In the genomic region with DNA sequence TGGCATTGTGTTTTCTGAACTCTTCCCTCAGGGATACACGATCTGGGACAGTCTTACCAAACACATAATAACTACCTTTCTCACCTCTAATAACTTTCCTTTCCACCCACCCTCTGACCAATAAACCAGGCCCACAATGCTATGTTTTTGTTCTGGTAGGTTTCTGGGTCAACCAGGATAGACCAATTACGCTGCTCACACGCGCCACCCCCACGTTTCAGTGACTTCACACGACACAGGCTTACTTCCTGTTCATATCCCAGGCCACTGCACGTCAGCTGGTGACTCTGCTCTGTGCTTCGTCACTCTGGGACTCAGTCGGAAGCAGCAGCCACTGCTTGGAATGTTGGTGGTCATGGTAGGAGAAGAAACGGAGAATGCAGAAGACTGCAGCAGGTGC, we compare ENCODE assay signal across 20 cellular contexts. TPM values are rescaled to one million over a fixed set of nuclear protein-coding genes. Genes with fewer than 3 reads are reported as not detected.
DNase-seq lines count a peak whose midpoint lies in the region; ATAC-seq lines count a peak whose summit lies in the region.
"Had no signal": no experiment of that assay in that cellular context is flagged by ENCODE, and none has a peak within 500 bp of the region (broad histone marks: within the 10 kb centered on the region; RNA-seq: fewer than 3 reads in every experiment).

No MANE protein-coding gene starts in this region.

- ATAC-seq in activated naive CD8-positive, alpha-beta T cell treated with anti-CD3 and anti-CD28 coated beads, Interleukin-2, amount 50 U/mL, for 24 hours: peak; percentile 61
- peak; percentile 97 for ATAC-seq in effector memory CD8-positive, alpha-beta T cell (replicated peaks)
- ATAC-seq in stimulated activated effector memory CD8-positive, alpha-beta T cell treated with anti-CD3 and anti-CD28 coated beads, Interleukin-12 subunit alpha, Interleukin-12 subunit beta, amount 100 ng/mL, for 72 hours: peak; percentile 96
- no peak for ATAC-seq in GM18861 (IDR thresholded peaks at IDR 0.05; ENCODE audit: unreplicated experiment)
- ATAC-seq: SK-N-SH treated with all-trans-retinoic acid at 6 μM for 48 hours; stimulated activated memory B cell treated with anti-CD40 and anti-IgM and Interleukin-4, amounts not matched to agents 10 μg/mL and 1 μg/mL and 100 μg/mL, for 72 hours had no signal

- H3K36me3 Mint-ChIP-seq in activated naive CD8-positive, alpha-beta T cell treated with anti-CD3 and anti-CD28 coated beads, Interleukin-2, amount 50 U/mL, for 24 hours (ENCODE audit: low read depth): no peaks in the 10 kb centered on the region
- H3K36me3 Mint-ChIP-seq in activated naive CD8-positive, alpha-beta T cell treated with anti-CD3 and anti-CD28 coated beads for 36 hours: no peaks in the 10 kb centered on the region
- H3K36me3 Mint-ChIP-seq in effector memory CD8-positive, alpha-beta T cell (ENCODE audit: insufficient read depth): peaks cover 2% of the 10 kb centered on the region
- H3K36me3 Mint-ChIP-seq in stimulated activated effector memory CD8-positive, alpha-beta T cell treated with anti-CD3 and anti-CD28 coated beads, Interleukin-12 subunit alpha, Interleukin-12 subunit beta, amount 100 ng/mL, for 72 hours: no peaks in the 10 kb centered on the region
- H3K36me3 Mint-ChIP-seq: naive thymus-derived CD8-positive, alpha-beta T cell; stimulated activated memory B cell treated with anti-CD40 and anti-IgM and Interleukin-4, amounts not matched to agents 10 μg/mL and 1 μg/mL and 100 μg/mL, for 72 hours had no signal

- no peak overlapping the region for H3K4me3 Mint-ChIP-seq in activated naive CD8-positive, alpha-beta T cell treated with anti-CD3 and anti-CD28 coated beads, Interleukin-2, amount 50 U/mL, for 24 hours
- H3K4me3 Mint-ChIP-seq in activated naive CD8-positive, alpha-beta T cell treated with anti-CD3 and anti-CD28 coated beads for 36 hours: no peak overlapping the region
- peak overlapping the region; percentile 3 to 28 for H3K4me3 Mint-ChIP-seq in effector memory CD8-positive, alpha-beta T cell
- H3K4me3 Mint-ChIP-seq in stimulated activated effector memory CD8-positive, alpha-beta T cell treated with anti-CD3 and anti-CD28 coated beads, Interleukin-12 subunit alpha, Interleukin-12 subunit beta, amount 100 ng/mL, for 72 hours: peak overlapping the region; percentile 32
- H3K4me3 Mint-ChIP-seq: dendritic cell treated with granulocyte-macrophage colony-stimulating factor and Interleukin-4, amounts not matched to agents 40 ng/mL and 50 ng/mL, for 4 days; stimulated activated memory B cell treated with anti-CD40 and anti-IgM and Interleukin-4, amounts not matched to agents 10 μg/mL and 1 μg/mL and 100 μg/mL, for 72 hours had no signal

- H3K9me3 Mint-ChIP-seq in activated naive CD8-positive, alpha-beta T cell treated with anti-CD3 and anti-CD28 coated beads, Interleukin-2, amount 50 U/mL, for 24 hours: no peaks in the 10 kb centered on the region
- no peaks in the 10 kb centered on the region for H3K9me3 Mint-ChIP-seq in activated naive CD8-positive, alpha-beta T cell treated with anti-CD3 and anti-CD28 coated beads for 36 hours
- H3K9me3 Mint-ChIP-seq in effector memory CD8-positive, alpha-beta T cell: no peaks in the 10 kb centered on the region
- H3K9me3 Mint-ChIP-seq in stimulated activated effector memory CD8-positive, alpha-beta T cell treated with anti-CD3 and anti-CD28 coated beads, Interleukin-12 subunit alpha, Interleukin-12 subunit beta, amount 100 ng/mL, for 72 hours: no peaks in the 10 kb centered on the region
- H3K9me3 Mint-ChIP-seq: dendritic cell treated with granulocyte-macrophage colony-stimulating factor and Interleukin-4, amounts not matched to agents 40 ng/mL and 50 ng/mL, for 4 days; naive thymus-derived CD8-positive, alpha-beta T cell; stimulated activated memory B cell treated with anti-CD40 and anti-IgM and Interleukin-4, amounts not matched to agents 10 μg/mL and 1 μg/mL and 100 μg/mL, for 72 hours had no signal

- H3K27me3 Mint-ChIP-seq in activated naive CD8-positive, alpha-beta T cell treated with anti-CD3 and anti-CD28 coated beads, Interleukin-2, amount 50 U/mL, for 24 hours: peaks cover 19% of the 10 kb centered on the region
- H3K27me3 Mint-ChIP-seq in activated naive CD8-positive, alpha-beta T cell treated with anti-CD3 and anti-CD28 coated beads for 36 hours: peaks cover 44% of the 10 kb centered on the region
- peaks cover 40% of the 10 kb centered on the region in 2 donors for H3K27me3 Mint-ChIP-seq in effector memory CD8-positive, alpha-beta T cell

- H3K27ac Mint-ChIP-seq in activated naive CD8-positive, alpha-beta T cell treated with anti-CD3 and anti-CD28 coated beads, Interleukin-2, amount 50 U/mL, for 24 hours: no peak overlapping the region
- H3K27ac Mint-ChIP-seq in activated naive CD8-positive, alpha-beta T cell treated with anti-CD3 and anti-CD28 coated beads for 36 hours: no peak overlapping the region
- H3K27ac Mint-ChIP-seq in effector memory CD8-positive, alpha-beta T cell: peak overlapping the region in 1 of 2 donors; percentile 47
- H3K27ac Mint-ChIP-seq in stimulated activated effector memory CD8-positive, alpha-beta T cell treated with anti-CD3 and anti-CD28 coated beads, Interleukin-12 subunit alpha, Interleukin-12 subunit beta, amount 100 ng/mL, for 72 hours: peak overlapping the region; percentile 45
- H3K27ac Mint-ChIP-seq: dendritic cell treated with granulocyte-macrophage colony-stimulating factor and Interleukin-4, amounts not matched to agents 40 ng/mL and 50 ng/mL, for 4 days; stimulated activated memory B cell treated with anti-CD40 and anti-IgM and Interleukin-4, amounts not matched to agents 10 μg/mL and 1 μg/mL and 100 μg/mL, for 72 hours had no signal

- H3K4me1 Mint-ChIP-seq in activated naive CD8-positive, alpha-beta T cell treated with anti-CD3 and anti-CD28 coated beads, Interleukin-2, amount 50 U/mL, for 24 hours: peaks cover 4% of the 10 kb centered on the region
- H3K4me1 Mint-ChIP-seq in activated naive CD8-positive, alpha-beta T cell treated with anti-CD3 and anti-CD28 coated beads for 36 hours: peaks cover 7% of the 10 kb centered on the region
- peaks cover 5% of the 10 kb centered on the region in 2 donors for H3K4me1 Mint-ChIP-seq in effector memory CD8-positive, alpha-beta T cell (ENCODE audit: low read depth in 2 of 2)
- H3K4me1 Mint-ChIP-seq in stimulated activated effector memory CD8-positive, alpha-beta T cell treated with anti-CD3 and anti-CD28 coated beads, Interleukin-12 subunit alpha, Interleukin-12 subunit beta, amount 100 ng/mL, for 72 hours: peaks cover 8% of the 10 kb centered on the region

- DNase-seq in activated naive CD8-positive, alpha-beta T cell treated with anti-CD3 and anti-CD28 coated beads, Interleukin-2, amount 50 U/mL, for 24 hours: no peak
- DNase-seq in activated naive CD8-positive, alpha-beta T cell treated with anti-CD3 and anti-CD28 coated beads for 36 hours: no peak
- DNase-seq in RKO (ENCODE audit: low spot score): peak; percentile 78
- peak in 1 of 3 experiments; percentile 19 for DNase-seq in effector memory CD8-positive, alpha-beta T cell
- no peak for DNase-seq in stimulated activated effector memory CD8-positive, alpha-beta T cell treated with anti-CD3 and anti-CD28 coated beads, Interleukin-12 subunit alpha, Interleukin-12 subunit beta, amount 100 ng/mL, for 72 hours (ENCODE audit: low spot score in 2 of 2)
- no peak for DNase-seq in NCI-H1930 (lab: John Stamatoyannopoulos, UW)
- DNase-seq in NCI-H1417 treated with DMSO at 0.1 percent for 48 hours (lab: John Stamatoyannopoulos, UW): no peak
- DNase-seq: activated T-cell treated with anti-CD3 and anti-CD28 coated beads, Interleukin-2, amount 50 U/mL, for 1 hour; aorta; DMS 273 treated with DMSO at 0.1 percent for 48 hours; left ventricle myocardium inferior; naive thymus-derived CD8-positive, alpha-beta T cell; NCI-H1436; NCI-H226 had no signal

RNA-seq across cellular contexts. Expression of gene KRTAP5-4, which starts 2.5 kb away (rescaled TPM):
- not detected for total RNA-seq in activated naive CD8-positive, alpha-beta T cell treated with anti-CD3 and anti-CD28 coated beads for 36 hours
- total RNA-seq: aorta; fibroblast of lung; left ventricle myocardium inferior; naive thymus-derived CD8-positive, alpha-beta T cell; psoas muscle had no signal

RNA-seq across cellular contexts. Expression of gene KRTAP5-5, which starts 10.1 kb away (rescaled TPM):
- total RNA-seq in activated naive CD8-positive, alpha-beta T cell treated with anti-CD3 and anti-CD28 coated beads for 36 hours: not detected
- total RNA-seq: aorta; fibroblast of lung; left ventricle myocardium inferior; naive thymus-derived CD8-positive, alpha-beta T cell; psoas muscle had no signal

RNA-seq across cellular contexts. Expression of gene KRTAP5-3, which starts 11.2 kb away (rescaled TPM):
- not detected for total RNA-seq in activated naive CD8-positive, alpha-beta T cell treated with anti-CD3 and anti-CD28 coated beads for 36 hours
- total RNA-seq: aorta; fibroblast of lung; left ventricle myocardium inferior; naive thymus-derived CD8-positive, alpha-beta T cell; psoas muscle had no signal

RNA-seq across cellular contexts. Expression of gene KRTAP5-2, which starts 21.4 kb away (rescaled TPM):
- total RNA-seq in activated naive CD8-positive, alpha-beta T cell treated with anti-CD3 and anti-CD28 coated beads for 36 hours: not detected
- total RNA-seq: aorta; fibroblast of lung; left ventricle myocardium inferior; naive thymus-derived CD8-positive, alpha-beta T cell; psoas muscle had no signal

RNA-seq across cellular contexts. Expression of gene KRTAP5-1, which starts 34.4 kb away (rescaled TPM):
- total RNA-seq in activated naive CD8-positive, alpha-beta T cell treated with anti-CD3 and anti-CD28 coated beads for 36 hours: not detected
- total RNA-seq: aorta; fibroblast of lung; left ventricle myocardium inferior; naive thymus-derived CD8-positive, alpha-beta T cell; psoas muscle had no signal

Comparison
In these comparisons a context has a peak if more than half of its experiments do, and no peak if none do; other contexts are left out.
1. H3K4me3 Mint-ChIP-seq: peak in effector memory CD8-positive, alpha-beta T cell (2 of 2) and stimulated activated effector memory CD8-positive, alpha-beta T cell treated with anti-CD3 and anti-CD28 coated beads, Interleukin-12 subunit alpha, Interleukin-12 subunit beta, amount 100 ng/mL, for 72 hours (single experiment); none in activated naive CD8-positive, alpha-beta T cell treated with anti-CD3 and anti-CD28 coated beads, Interleukin-2, amount 50 U/mL, for 24 hours (single experiment) and activated naive CD8-positive, alpha-beta T cell treated with anti-CD3 and anti-CD28 coated beads for 36 hours (single experiment).